ENCODE assay signal across 22 cellular contexts in the genomic region with DNA sequence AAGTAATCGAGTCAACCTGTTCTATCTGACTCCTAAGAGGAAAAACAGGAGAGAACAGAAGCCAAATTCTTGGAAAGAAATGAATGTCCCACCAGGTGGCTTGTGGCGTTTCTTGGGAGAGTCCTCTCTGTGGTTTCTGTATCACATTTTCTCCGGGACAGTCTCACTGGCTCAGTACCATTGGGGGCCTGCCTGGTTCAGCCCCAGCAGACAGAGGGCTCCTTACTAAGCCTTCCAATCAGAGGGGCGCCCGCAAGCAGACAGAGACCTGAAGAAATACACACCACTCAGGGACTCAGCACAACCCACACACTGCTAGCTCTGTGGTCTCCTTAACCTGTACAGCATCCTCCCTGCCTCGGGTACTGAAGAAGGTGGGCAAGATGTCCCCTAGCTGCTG.
DNase-seq lines count a peak whose midpoint lies in the region; TF ChIP-seq lines count a peak whose summit lies in the region.
"Had no signal": no experiment of that assay in that cellular context is flagged by ENCODE, and none has a peak within 500 bp of the region (broad histone marks: within the 10 kb centered on the region; RNA-seq: fewer than 3 reads in every experiment).

No MANE protein-coding gene starts in this region.

- no peak overlapping the region for H4K8ac ChIP-seq in H9 (replicated peaks; ENCODE audit: insufficient read length, low read depth, low read length)

- H3T11ph ChIP-seq in H9 (ENCODE audit: low read length), result no peak overlapping the region

- H3K4ac ChIP-seq in H9 (ENCODE audit: low read depth, low read length), result no peak overlapping the region

- H3K23ac ChIP-seq in H9 (ENCODE audit: insufficient read length, low read depth, low read length), result no peak overlapping the region

- H2BK15ac ChIP-seq in H9 (ENCODE audit: low read depth, low read length), result no peak overlapping the region

- H3K79me1 ChIP-seq in H9 (ENCODE audit: insufficient read depth, low read depth, low read length, poor library complexity, severe bottlenecking), result no peaks in the 10 kb centered on the region

- H3K9me3 ChIP-seq in H9 (ENCODE audit: control insufficient read depth, low read depth, low read length) (no peaks in the 10 kb centered on the region), stomach smooth muscle (ENCODE audit: control insufficient read depth in 2 of 2, low read length in 2 of 2) (peaks cover 10 to 13% of the 10 kb centered on the region in 2 donors), MG63 (no peaks in the 10 kb centered on the region; the same call in 1 of the 2 replicates)

- no peak overlapping the region for H3K56ac ChIP-seq in H9 (ENCODE audit: insufficient read length, low read depth, low read length)

- no peaks in the 10 kb centered on the region for H3K27me3 ChIP-seq in H9 (ENCODE audit: insufficient read depth, low read length)
- H3K27me3 ChIP-seq in stomach smooth muscle (ENCODE audit: control insufficient read depth in 1 of 2, insufficient read depth in 2 of 2, low read length in 2 of 2), result no peaks in the 10 kb centered on the region
- no peaks in the 10 kb centered on the region; the same call in 1 of the 2 replicates for H3K27me3 ChIP-seq in MG63

- TF ChIP-seq CTCF in H9 (conservative IDR thresholded peaks at IDR 0.05), result no peak
- TF ChIP-seq CTCF in chondrocyte (IDR thresholded peaks at IDR 0.05), result peak; percentile 12

- H3K9me3 Mint-ChIP-seq in H9, result peaks cover 0 to 5% of the 10 kb centered on the region in 2 experiments; a peak in 3 of 5 replicates
- H3K9me3 Mint-ChIP-seq in chondrocyte (ENCODE audit: low read depth), result peaks cover 12% of the 10 kb centered on the region
- H3K9me3 Mint-ChIP-seq: HFFc6 had no signal

- H3K18ac ChIP-seq in H9 (ENCODE audit: insufficient read length, low read depth, low read length), result no peak overlapping the region

- no peak overlapping the region for H3K27ac Mint-ChIP-seq in H9
- H3K27ac Mint-ChIP-seq in chondrocyte (ENCODE audit: unreplicated experiment), result peak overlapping the region; percentile 70
- H3K27ac Mint-ChIP-seq: activated CD4-positive, alpha-beta T cell treated with anti-CD3 and anti-CD28 coated beads, Interleukin-2, amount 10 ng/mL, durations not matched to agents 24 days and 14 days; activated T-helper 17 cell treated with anti-CD3 and anti-CD28 coated beads, Interleukin-2, amount 50 U/mL, for 72 hours had no signal

- H3K14ac ChIP-seq in H9 (ENCODE audit: insufficient read depth, low read length), result no peak overlapping the region

- H2AK5ac ChIP-seq in H9 (ENCODE audit: insufficient read length, low read length), result no peak overlapping the region

- H2BK120ac ChIP-seq in H9 (ENCODE audit: low read depth, low read length, poor library complexity, severe bottlenecking), result no peak overlapping the region

- peak; percentile 12 for DNase-seq in H9
- DNase-seq in chondrocyte (ENCODE audit: low spot score), result no peak
- DNase-seq in myocyte (ENCODE audit: low read depth), result peak; percentile 32
- no peak for DNase-seq in DMS53 treated with DMSO at 0.1 percent for 48 hours (lab: John Stamatoyannopoulos, UW; ENCODE audit: unreplicated experiment)
- DNase-seq in activated CD4-positive, alpha-beta T cell treated with anti-CD3 and anti-CD28 coated beads for 4 hours, result no peak
- DNase-seq in amygdala (lab: John Stamatoyannopoulos, UW), result no peak
- no peak for DNase-seq in MG63
- DNase-seq: activated CD4-positive, alpha-beta T cell treated with anti-CD3 and anti-CD28 coated beads, Interleukin-2, amount 10 ng/mL, durations not matched to agents 24 days and 14 days; central memory CD4-positive, alpha-beta T cell; NCI-H146; NCI-H2171 treated with DMSO at 0.1 percent for 48 hours; NCI-H748 treated with DMSO at 0.1 percent for 48 hours; SHP77 treated with DMSO at 0.1 percent for 48 hours; stimulated activated CD4-positive, alpha-beta T cell treated with anti-CD3 and anti-CD28 coated beads, Interleukin-4, amount 100 ng/mL, for 1 hour; stimulated activated naive CD8-positive, alpha-beta T cell treated with anti-CD3 and anti-CD28 coated beads, Interleukin-15, amount 100 ng/mL, for 72 hours had no signal

- no peak overlapping the region for H2BK20ac ChIP-seq in H9 (ENCODE audit: low read depth, low read length, poor library complexity, severe bottlenecking)

- peaks cover 2% of the 10 kb centered on the region; the same call in 1 of the 2 replicates for H3K27me3 Mint-ChIP-seq in H9 (ENCODE audit: low read depth)
- H3K27me3 Mint-ChIP-seq in chondrocyte (ENCODE audit: low read depth), result no peaks in the 10 kb centered on the region
- H3K27me3 Mint-ChIP-seq: activated T-helper 17 cell treated with anti-CD3 and anti-CD28 coated beads, Interleukin-2, amount 50 U/mL, for 72 hours had no signal

- H3K4me1 ChIP-seq in H9 (ENCODE audit: insufficient read depth, low read length) (no peaks in the 10 kb centered on the region; the same call in 1 of the 2 replicates), stomach smooth muscle (ENCODE audit: control insufficient read depth, insufficient read depth, low read length) (peaks cover 18% of the 10 kb centered on the region)

- H3K36me3 Mint-ChIP-seq in H9 (ENCODE audit: insufficient read depth in 1 of 3, low read depth in 3 of 3) (peaks cover 0 to 5% (median 0%) of the 10 kb centered on the region in 3 experiments; a peak in 1 of 7 replicates), chondrocyte (ENCODE audit: low read depth) (no peaks in the 10 kb centered on the region)

- H2BK12ac ChIP-seq in H9 (ENCODE audit: insufficient read length, low read depth, low read length), result no peak overlapping the region

- H3K27ac ChIP-seq in H9 (ENCODE audit: insufficient read length, low read depth, low read length) (no peak overlapping the region), stomach smooth muscle (ENCODE audit: low read length) (peak overlapping the region; percentile 31)
- H3K27ac ChIP-seq: C4-2B, foreskin keratinocyte had no signal

- no peaks in the 10 kb centered on the region for H3K23me2 ChIP-seq in H9 (ENCODE audit: insufficient read length, low read depth, low read length, poor library complexity, severe bottlenecking)

- no peaks in the 10 kb centered on the region for H3K79me2 ChIP-seq in H9 (ENCODE audit: insufficient read depth, low read length)

- H3K9ac ChIP-seq in H9 (ENCODE audit: extremely low read depth, insufficient read length, low read length), result no peak overlapping the region
- H3K9ac ChIP-seq in stomach smooth muscle (ENCODE audit: low read length in 2 of 2), result no peak overlapping the region

- H4K91ac ChIP-seq in H9 (ENCODE audit: insufficient read length, low read depth, low read length), result no peak overlapping the region

- H4K5ac ChIP-seq in H9 (ENCODE audit: insufficient read length, low read depth, low read length), result no peak overlapping the region

- no peak overlapping the region for H3K4me3 ChIP-seq in stomach smooth muscle (ENCODE audit: low read length in 2 of 2)
- no peak overlapping the region for H3K4me3 ChIP-seq in MG63
- H3K4me3 ChIP-seq: smooth muscle cell had no signal

- no peaks in the 10 kb centered on the region for H4K20me1 ChIP-seq in H9 (ENCODE audit: control insufficient read depth, insufficient read depth, insufficient read length)

- peaks cover 7% of the 10 kb centered on the region in 2 experiments for H3K4me1 Mint-ChIP-seq in H9
- peaks cover 44% of the 10 kb centered on the region for H3K4me1 Mint-ChIP-seq in chondrocyte (ENCODE audit: low read depth)
- H3K4me1 Mint-ChIP-seq: activated T-helper 17 cell treated with anti-CD3 and anti-CD28 coated beads, Interleukin-2, amount 50 U/mL, for 72 hours had no signal

- H3K4me3 Mint-ChIP-seq in H9 (no peak overlapping the region), chondrocyte (ENCODE audit: unreplicated experiment) (no peak overlapping the region)
- H3K4me3 Mint-ChIP-seq: activated CD4-positive, alpha-beta T cell treated with anti-CD3 and anti-CD28 coated beads, Interleukin-2, amount 10 ng/mL, durations not matched to agents 24 days and 14 days; activated T-helper 17 cell treated with anti-CD3 and anti-CD28 coated beads, Interleukin-2, amount 50 U/mL, for 72 hours; nephron; stimulated activated naive CD8-positive, alpha-beta T cell treated with anti-CD3 and anti-CD28 coated beads, Interleukin-15, amount 100 ng/mL, for 72 hours had no signal

- WGBS in H9 (ENCODE audit: extremely low coverage, insufficient read length, low lambda C conversion rate), result no CpG with 5 or more reads among the region's 6 CpGs

- no peak overlapping the region for H3K4me2 ChIP-seq in H9 (ENCODE audit: insufficient read depth, insufficient read length, low read length)

- no peak overlapping the region for H2AFZ ChIP-seq in H9 (ENCODE audit: low read length)

- H2BK5ac ChIP-seq in H9 (ENCODE audit: insufficient read length, low read length), result no peak overlapping the region

- no peaks in the 10 kb centered on the region for H3K36me3 ChIP-seq in stomach smooth muscle (ENCODE audit: control insufficient read depth in 2 of 2, insufficient read depth in 2 of 2, low read length in 2 of 2)
- no peaks in the 10 kb centered on the region for H3K36me3 ChIP-seq in MG63

Comparison
In these comparisons a context has a peak if more than half of its experiments do, and no peak if none do; other contexts are left out.
1. DNase-seq: peak in H9 (single experiment) and myocyte (single experiment); none in chondrocyte (single experiment), DMS53 treated with DMSO at 0.1 percent for 48 hours (single experiment), activated CD4-positive, alpha-beta T cell treated with anti-CD3 and anti-CD28 coated beads for 4 hours (0 of 2), amygdala (0 of 56) and MG63 (single experiment).